In genomic region chr12:10613334-10614055, GRCh38 we compare ENCODE assay signal across 8 cellular contexts.
A peak's percentile ranks its signal among the peaks of the same experiment; 100 is the strongest.
DNase-seq lines count a peak whose midpoint lies in the region; ATAC-seq lines count a peak whose summit lies in the region.

MAGOHB (minus strand) TSS chr12:10613609; CDS start chr12:10613532, 77 bp downstream.

- H3K27ac Mint-ChIP-seq in central memory CD8-positive, alpha-beta T cell (ENCODE audit: low read depth): peak within 1 kb of the TSS; percentile 100

- no peaks in the 10 kb centered on the region for H3K27me3 Mint-ChIP-seq in central memory CD8-positive, alpha-beta T cell

- H3K4me1 Mint-ChIP-seq in central memory CD8-positive, alpha-beta T cell: peaks cover 27% of the 10 kb centered on the region

- H3K4me3 Mint-ChIP-seq in central memory CD8-positive, alpha-beta T cell: peak within 1 kb of the TSS; percentile 98

- H3K36me3 Mint-ChIP-seq in central memory CD8-positive, alpha-beta T cell (ENCODE audit: insufficient read depth): peaks cover 31% of the 10 kb centered on the region

- peak; percentile 92 for DNase-seq in AG08396 (ENCODE audit: low spot score)
- DNase-seq in NCI-H446 (lab: John Stamatoyannopoulos, UW): peak; percentile 91 to 95
- DNase-seq in activated CD4-positive, CD25-positive, alpha-beta regulatory T cell treated with anti-CD3 and anti-CD28 coated beads, Interleukin-2, amount 50 U/mL, for 16 hours (ENCODE audit: low read depth, low spot score): peak; percentile 97
- peak; percentile 98 to 100 for DNase-seq in central memory CD8-positive, alpha-beta T cell (ENCODE audit: low spot score in 2 of 2)
- peak; percentile 95 for DNase-seq in iris pigment epithelial cell (ENCODE audit: low read depth)
- peak; percentile 97 to 99 for DNase-seq in stimulated activated CD4-positive, alpha-beta T cell treated with anti-CD3 and anti-CD28 coated beads, Interleukin-12 subunit alpha, Interleukin-12 subunit beta, amount 100 ng/mL, for 24 hours (ENCODE audit: low read depth in 2 of 2)

- no peaks in the 10 kb centered on the region for H3K9me3 Mint-ChIP-seq in central memory CD8-positive, alpha-beta T cell

- ATAC-seq in GM19025 (IDR thresholded peaks at IDR 0.05; ENCODE audit: low read depth, unreplicated experiment) (peak; percentile 97), HG03342 (IDR thresholded peaks at IDR 0.05; ENCODE audit: unreplicated experiment) (peak; percentile 96)
- peak; percentile 96 for ATAC-seq in central memory CD8-positive, alpha-beta T cell (replicated peaks; ENCODE audit: extremely low read depth, poor library complexity, severe bottlenecking)

Comparison
In these comparisons a context has a peak if more than half of its experiments do, and no peak if none do; other contexts are left out.
1. Peak in every context shown above with its lines: DNase-seq and ATAC-seq.